Comparison of ENCODE assay signal across 8 cellular contexts in the genomic region with DNA sequence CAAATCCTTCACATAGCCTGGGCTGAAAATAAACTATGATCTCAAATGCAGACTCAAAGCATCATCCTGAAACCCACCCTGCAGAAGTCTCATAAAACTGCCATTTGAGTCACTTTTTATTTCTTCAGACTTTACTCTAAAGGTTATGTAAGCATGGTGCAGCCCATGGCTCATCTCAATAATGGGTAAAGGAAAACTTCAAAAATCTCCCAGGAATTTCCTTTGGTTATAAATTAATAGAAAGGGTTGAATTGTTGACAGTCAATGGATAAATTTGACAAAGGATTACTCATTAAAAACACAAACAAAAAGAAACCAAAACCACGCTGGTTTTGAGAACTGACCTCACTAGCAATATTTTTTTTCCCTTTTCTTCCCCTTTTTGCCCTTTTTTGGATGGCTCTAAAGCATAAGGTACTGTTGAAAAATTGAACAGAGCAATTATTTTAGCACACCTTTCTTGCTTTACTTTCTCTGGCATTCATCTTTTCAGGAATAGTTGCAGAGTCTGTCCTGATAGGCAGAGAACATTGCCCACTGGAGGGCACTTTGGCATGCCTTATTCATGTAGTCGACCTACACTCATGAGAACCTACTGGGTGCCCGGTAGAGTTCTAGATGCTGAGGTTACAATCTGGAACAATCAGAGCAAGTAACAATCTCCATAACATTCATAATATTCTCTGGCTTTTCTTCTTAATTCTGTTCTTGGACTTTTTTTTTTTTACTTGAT.
DNase-seq lines count a peak whose midpoint lies in the region; ATAC-seq and TF ChIP-seq lines count a peak whose summit lies in the region.

No MANE protein-coding gene starts in this region.

- no TSS peak for BruUV-seq in Calu3 (replicated peaks; lab: Mats Ljungman, UMichigan)

- H3K4me1 Mint-ChIP-seq in Calu3 (ENCODE audit: low read depth, unreplicated experiment) = peaks cover 29% of the 10 kb centered on the region
- no peaks in the 10 kb centered on the region for H3K4me1 Mint-ChIP-seq in stimulated activated effector memory CD8-positive, alpha-beta T cell treated with anti-CD3 and anti-CD28 coated beads, Interleukin-12 subunit alpha, Interleukin-12 subunit beta, amount 100 ng/mL, for 72 hours
- peaks cover 34% of the 10 kb centered on the region for H3K4me1 Mint-ChIP-seq in activated T-helper 1 cell treated with anti-CD3 and anti-CD28 coated beads, Interleukin-12 subunit alpha, Interleukin-12 subunit beta, Interleukin-2, Interleukin-4 antibody, amounts not matched to agents 30 ng/mL and 10 ng/mL and 1 ng/mL, durations not matched to agents 14 hours and 24 hours and 36 hours (ENCODE audit: low read depth)

- H3K27me3 Mint-ChIP-seq in Calu3 (ENCODE audit: unreplicated experiment) = no peaks in the 10 kb centered on the region
- no peaks in the 10 kb centered on the region for H3K27me3 Mint-ChIP-seq in activated T-helper 1 cell treated with anti-CD3 and anti-CD28 coated beads, Interleukin-12 subunit alpha, Interleukin-12 subunit beta, Interleukin-2, Interleukin-4 antibody, amounts not matched to agents 30 ng/mL and 10 ng/mL and 1 ng/mL, durations not matched to agents 14 hours and 24 hours and 36 hours (ENCODE audit: insufficient read depth)

- no peaks in the 10 kb centered on the region for H3K36me3 ChIP-seq in MG63

- TF ChIP-seq CTCF in Calu3 (IDR thresholded peaks at IDR 0.05; ENCODE audit: unreplicated experiment) = no peak
- TF ChIP-seq CTCF in fibroblast of mammary gland (conservative IDR thresholded peaks at IDR 0.05; ENCODE audit: control insufficient read depth, insufficient read depth, low read depth, low read length) = no peak

- no peaks in the 10 kb centered on the region for H3K9me3 ChIP-seq in MG63

- CTCF ChIA-PET in Calu3 (lab: Charles Lee) = interaction anchor here (1.2 kb wide), 1 partner anchor 244 kb away, joined by 3 read pairs; no protein-coding TSS in a partner anchor

- DNase-seq in Calu3 (peak; percentile 46), HT-29 (ENCODE audit: low spot score) (peak; percentile 45), fibroblast of mammary gland (ENCODE audit: low read depth) (peak; percentile 58), MG63 (no peak)
- DNase-seq in activated CD4-positive, alpha-beta T cell treated with anti-CD3 and anti-CD28 coated beads, Interleukin-2, amount 50 U/mL, for 1 hour = no peak
- DNase-seq in stimulated activated effector memory CD8-positive, alpha-beta T cell treated with anti-CD3 and anti-CD28 coated beads, Interleukin-12 subunit alpha, Interleukin-12 subunit beta, amount 100 ng/mL, for 72 hours (ENCODE audit: low spot score in 2 of 2) = no peak
- no peak for DNase-seq in activated T-helper 1 cell treated with anti-CD3 and anti-CD28 coated beads, Interleukin-12 subunit alpha, Interleukin-12 subunit beta, Interleukin-2, Interleukin-4 antibody, amounts not matched to agents 30 ng/mL and 10 ng/mL and 1 ng/mL, durations not matched to agents 14 hours and 24 hours and 36 hours (ENCODE audit: low spot score)

- H3K36me3 Mint-ChIP-seq in Calu3 (ENCODE audit: insufficient read depth, unreplicated experiment) = no peaks in the 10 kb centered on the region
- no peaks in the 10 kb centered on the region for H3K36me3 Mint-ChIP-seq in stimulated activated effector memory CD8-positive, alpha-beta T cell treated with anti-CD3 and anti-CD28 coated beads, Interleukin-12 subunit alpha, Interleukin-12 subunit beta, amount 100 ng/mL, for 72 hours
- H3K36me3 Mint-ChIP-seq in activated T-helper 1 cell treated with anti-CD3 and anti-CD28 coated beads, Interleukin-12 subunit alpha, Interleukin-12 subunit beta, Interleukin-2, Interleukin-4 antibody, amounts not matched to agents 30 ng/mL and 10 ng/mL and 1 ng/mL, durations not matched to agents 14 hours and 24 hours and 36 hours (ENCODE audit: low read depth) = no peaks in the 10 kb centered on the region

- H3K27ac Mint-ChIP-seq in Calu3 (ENCODE audit: unreplicated experiment) = peak overlapping the region; percentile 18
- no peak overlapping the region for H3K27ac Mint-ChIP-seq in stimulated activated effector memory CD8-positive, alpha-beta T cell treated with anti-CD3 and anti-CD28 coated beads, Interleukin-12 subunit alpha, Interleukin-12 subunit beta, amount 100 ng/mL, for 72 hours
- no peak overlapping the region for H3K27ac Mint-ChIP-seq in activated T-helper 1 cell treated with anti-CD3 and anti-CD28 coated beads, Interleukin-12 subunit alpha, Interleukin-12 subunit beta, Interleukin-2, Interleukin-4 antibody, amounts not matched to agents 30 ng/mL and 10 ng/mL and 1 ng/mL, durations not matched to agents 14 hours and 24 hours and 36 hours

- no peak overlapping the region for H3K4me3 ChIP-seq in fibroblast of mammary gland (ENCODE audit: control insufficient read depth, low read depth, low read length)
- no peak overlapping the region for H3K4me3 ChIP-seq in MG63

- peak; percentile 53 for ATAC-seq in GM21529 (IDR thresholded peaks at IDR 0.05; ENCODE audit: unreplicated experiment)
- ATAC-seq in stimulated activated effector memory CD8-positive, alpha-beta T cell treated with anti-CD3 and anti-CD28 coated beads, Interleukin-12 subunit alpha, Interleukin-12 subunit beta, amount 100 ng/mL, for 72 hours = no peak

- no peaks in the 10 kb centered on the region for H3K9me3 Mint-ChIP-seq in Calu3 (ENCODE audit: low read depth, unreplicated experiment)
- no peaks in the 10 kb centered on the region for H3K9me3 Mint-ChIP-seq in stimulated activated effector memory CD8-positive, alpha-beta T cell treated with anti-CD3 and anti-CD28 coated beads, Interleukin-12 subunit alpha, Interleukin-12 subunit beta, amount 100 ng/mL, for 72 hours
- no peaks in the 10 kb centered on the region for H3K9me3 Mint-ChIP-seq in activated T-helper 1 cell treated with anti-CD3 and anti-CD28 coated beads, Interleukin-12 subunit alpha, Interleukin-12 subunit beta, Interleukin-2, Interleukin-4 antibody, amounts not matched to agents 30 ng/mL and 10 ng/mL and 1 ng/mL, durations not matched to agents 14 hours and 24 hours and 36 hours

- peak overlapping the region; percentile 47 for H3K4me3 Mint-ChIP-seq in Calu3 (ENCODE audit: low read depth, unreplicated experiment)
- H3K4me3 Mint-ChIP-seq in stimulated activated effector memory CD8-positive, alpha-beta T cell treated with anti-CD3 and anti-CD28 coated beads, Interleukin-12 subunit alpha, Interleukin-12 subunit beta, amount 100 ng/mL, for 72 hours = no peak overlapping the region
- H3K4me3 Mint-ChIP-seq in activated T-helper 1 cell treated with anti-CD3 and anti-CD28 coated beads, Interleukin-12 subunit alpha, Interleukin-12 subunit beta, Interleukin-2, Interleukin-4 antibody, amounts not matched to agents 30 ng/mL and 10 ng/mL and 1 ng/mL, durations not matched to agents 14 hours and 24 hours and 36 hours = no peak overlapping the region

- intact Hi-C loops in Calu3 (cut with micrococcal nuclease; ENCODE audit: unreplicated experiment) = loop anchor here (2.0 to 10.0 kb wide), 6 partner anchors 209 to 676 kb away; no protein-coding TSS in a partner anchor
- intact Hi-C loops in activated T-helper 1 cell treated with anti-CD3 and anti-CD28 coated beads, Interleukin-12 subunit alpha, Interleukin-12 subunit beta, Interleukin-2, Interleukin-4 antibody, amounts not matched to agents 30 ng/mL and 10 ng/mL and 1 ng/mL, durations not matched to agents 14 hours and 24 hours and 36 hours (cut with micrococcal nuclease) = loop anchor here (10.0 kb wide), 1 partner anchor 531 kb away; no protein-coding TSS in a partner anchor

- H3K27me3 ChIP-seq in MG63 = no peaks in the 10 kb centered on the region

Comparison
In these comparisons a context has a peak if more than half of its experiments do, and no peak if none do; other contexts are left out.
1. DNase-seq: peak in Calu3 (single experiment), HT-29 (single experiment) and fibroblast of mammary gland (single experiment); none in MG63 (single experiment), activated CD4-positive, alpha-beta T cell treated with anti-CD3 and anti-CD28 coated beads, Interleukin-2, amount 50 U/mL, for 1 hour (single experiment), stimulated activated effector memory CD8-positive, alpha-beta T cell treated with anti-CD3 and anti-CD28 coated beads, Interleukin-12 subunit alpha, Interleukin-12 subunit beta, amount 100 ng/mL, for 72 hours (0 of 2) and activated T-helper 1 cell treated with anti-CD3 and anti-CD28 coated beads, Interleukin-12 subunit alpha, Interleukin-12 subunit beta, Interleukin-2, Interleukin-4 antibody, amounts not matched to agents 30 ng/mL and 10 ng/mL and 1 ng/mL, durations not matched to agents 14 hours and 24 hours and 36 hours (single experiment).